ENCODE assay signal across 8 cellular contexts in genomic region chr17:32084016-32084469, GRCh38. TPM values are rescaled to one million over a fixed set of nuclear protein-coding genes. Genes with fewer than 3 reads are reported as not detected.
DNase-seq lines count a peak whose midpoint lies in the region; ATAC-seq and TF ChIP-seq lines count a peak whose summit lies in the region.
"Not testable (repeated sequence)": the region's sequence is repeated elsewhere in the genome, so short reads cannot be mapped to it uniquely, and the experiment has no call there.

No MANE protein-coding gene starts in this region.

- not testable (repeated sequence) for TF ChIP-seq CTCF in CD8-positive, alpha-beta T cell (IDR thresholded peaks at IDR 0.05); OCI-LY1 (IDR thresholded peaks at IDR 0.05; ENCODE audit: low read length); thoracic aorta (IDR thresholded peaks at IDR 0.05)

- not testable (repeated sequence) for H3K27me3 ChIP-seq in CD8-positive, alpha-beta T cell (ENCODE audit: insufficient read depth, low read length); OCI-LY1 (ENCODE audit: insufficient read depth, low read length); thoracic aorta (replicated peaks; ENCODE audit: insufficient read depth)

- peak; percentile 59 for ATAC-seq in CD8-positive, alpha-beta T cell
- ATAC-seq in esophagus mucosa (peak; percentile 60), thoracic aorta (ENCODE audit: insufficient number of reproducible peaks, low FRiP score, low read depth) (peak; percentile 60)

- not testable (repeated sequence) for H3K36me3 Mint-ChIP-seq in CD8-positive, alpha-beta T cell

- H3K9me3 Mint-ChIP-seq in CD8-positive, alpha-beta T cell: not testable (repeated sequence)

- not testable (repeated sequence) for H3K9me3 ChIP-seq in CD8-positive, alpha-beta T cell (ENCODE audit: low read length); OCI-LY1 (ENCODE audit: low read length); thoracic aorta

- POLR2A ChIA-PET in CD8-positive, alpha-beta T cell (lab: Charles Lee): not testable (repeated sequence)

- peak overlapping the region; percentile 93 for H3K9ac ChIP-seq in OCI-LY1 (ENCODE audit: low read length)

- H3F3A ChIP-seq in OCI-LY1 (ENCODE audit: insufficient read depth, low read length): not testable (repeated sequence)

- H3K9me2 ChIP-seq in OCI-LY1 (ENCODE audit: low read depth, low read length): not testable (repeated sequence)

- not testable (repeated sequence) for H4K20me1 ChIP-seq in OCI-LY1 (ENCODE audit: insufficient read depth, low read length)

- peak overlapping the region; percentile 65 for H3K4me3 Mint-ChIP-seq in CD8-positive, alpha-beta T cell

- peak in 1 of 7 experiments; percentile 62 for DNase-seq in CD8-positive, alpha-beta T cell
- DNase-seq in islet precursor cell (peak; percentile 91), nucleus accumbens (lab: John Stamatoyannopoulos, UW) (peak in 39 of 56 donors; percentile 4 to 77 (median 39))
- DNase-seq in thoracic aorta (ENCODE audit: low spot score): not testable (repeated sequence)

- peak overlapping the region; percentile 27 for H3K4me3 ChIP-seq in CD8-positive, alpha-beta T cell (ENCODE audit: low read depth, low read length)
- H3K4me3 ChIP-seq in OCI-LY1 (ENCODE audit: low read depth, low read length, poor library complexity, severe bottlenecking) (peak overlapping the region; percentile 93), thoracic aorta (peak overlapping the region; percentile 70)

- peak overlapping the region; percentile 78 for H3K4me2 ChIP-seq in OCI-LY1 (ENCODE audit: low read length)

- CTCF ChIA-PET in CD8-positive, alpha-beta T cell (lab: Charles Lee): not testable (repeated sequence)

- intact Hi-C loops in CD8-positive, alpha-beta T cell (cut with DNase I, micrococcal nuclease): loop anchor here in 1 of 2 experiments (5.0 kb wide), 1 partner anchor 43 kb away; no protein-coding TSS in a partner anchor

- TF ChIP-seq EP300 in Ishikawa (IDR thresholded peaks at IDR 0.05; ENCODE audit: borderline replicate concordance): not testable (repeated sequence)

- not testable (repeated sequence) for H2AFZ ChIP-seq in OCI-LY1 (ENCODE audit: low read length)

- H3K27ac ChIP-seq in CD8-positive, alpha-beta T cell (ENCODE audit: low read depth, low read length); thoracic aorta: not testable (repeated sequence)
- H3K27ac ChIP-seq in OCI-LY1 (ENCODE audit: low read depth, low read length, poor library complexity, severe bottlenecking) (peak overlapping the region; percentile 86), angular gyrus (ENCODE audit: low read depth, low read length) (peak overlapping the region; percentile 48)

- H3K4me1 ChIP-seq in CD8-positive, alpha-beta T cell (ENCODE audit: insufficient read depth, low read length); thoracic aorta (ENCODE audit: control insufficient read depth in 1 of 2, low read depth in 2 of 2): not testable (repeated sequence)
- peaks cover 18% of the 10 kb centered on the region for H3K4me1 ChIP-seq in OCI-LY1 (ENCODE audit: insufficient read depth, low read length, severe bottlenecking)

- not testable (repeated sequence) for H3K27ac Mint-ChIP-seq in CD8-positive, alpha-beta T cell

- H3K36me3 ChIP-seq in CD8-positive, alpha-beta T cell (ENCODE audit: insufficient read depth, low read length); OCI-LY1 (ENCODE audit: insufficient read depth, low read length); thoracic aorta: not testable (repeated sequence)

- H3K27me3 Mint-ChIP-seq in CD8-positive, alpha-beta T cell (ENCODE audit: low read depth): not testable (repeated sequence)

- H3K79me2 ChIP-seq in OCI-LY1 (ENCODE audit: insufficient read depth, low read length): not testable (repeated sequence)

- H3K4me1 Mint-ChIP-seq in CD8-positive, alpha-beta T cell (ENCODE audit: low read depth): not testable (repeated sequence)

- not testable (repeated sequence) for TF ChIP-seq RAD21 in Ishikawa (IDR thresholded peaks at IDR 0.05; ENCODE audit: low read depth)

TF ChIP-seq in Ishikawa, 13 proteins besides CTCF, POLR2A, EP300 and RAD21:
- TF ChIP-seq YY1 (IDR thresholded peaks at IDR 0.05; ENCODE audit: low read depth): peak; percentile 69
TF ChIP-seq in Ishikawa: peak in this region for 1; not testable (repeated sequence) for 12.

RNA-seq across cellular contexts. Expression of gene RHOT1, which starts 58.3 kb away (rescaled TPM):
- 10 to 100 TPM; 13.1 to 15.4 TPM for total RNA-seq in CD8-positive, alpha-beta T cell
- 16.2 TPM for total RNA-seq in esophagus mucosa
- total RNA-seq in thoracic aorta: 10 to 100 TPM; 40.1 to 47.0 TPM

Comparison
In these comparisons a context has a peak if more than half of its experiments do, and no peak if none do; other contexts are left out.
1. H3K4me3 ChIP-seq: peak in every context shown above with its lines; median percentile 93 in OCI-LY1; 70 in thoracic aorta; 27 in CD8-positive, alpha-beta T cell.